11 cellular contexts compared by ENCODE assay signal in the genomic region with DNA sequence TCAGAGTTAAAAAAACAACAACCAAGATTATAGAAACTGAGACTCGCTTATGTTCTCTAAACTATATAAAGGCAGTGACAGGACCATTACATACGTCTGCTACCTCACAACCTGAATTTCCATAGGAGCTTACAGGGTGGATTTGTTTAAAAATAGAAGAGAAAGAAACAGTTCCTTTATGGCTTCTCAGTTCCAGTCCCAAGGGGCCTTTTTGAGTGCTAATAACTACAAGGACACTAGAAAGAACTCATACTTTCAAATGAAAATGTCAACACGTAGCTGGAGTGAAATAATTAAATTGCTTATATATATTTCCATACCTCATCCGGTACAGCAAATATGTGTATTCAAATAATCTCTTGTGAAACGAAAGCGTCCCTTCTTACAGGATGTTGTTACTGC.
DNase-seq lines count a peak whose midpoint lies in the region; ATAC-seq lines count a peak whose summit lies in the region.
"Had no signal": no experiment of that assay in that cellular context is flagged by ENCODE, and none has a peak within 500 bp of the region (broad histone marks: within the 10 kb centered on the region; RNA-seq: fewer than 3 reads in every experiment).

No MANE protein-coding gene starts in this region.

- peaks cover 0 to 7% (median 0%) of the 10 kb centered on the region in 5 donors for H3K4me1 ChIP-seq in subcutaneous abdominal adipose tissue (ENCODE audit: control insufficient read depth in 5 of 5, insufficient read depth in 5 of 5, low read length in 5 of 5)

- ATAC-seq in GM19035 (IDR thresholded peaks at IDR 0.05; ENCODE audit: unreplicated experiment) (peak; percentile 74), GM21825 (IDR thresholded peaks at IDR 0.05; ENCODE audit: unreplicated experiment) (peak; percentile 62), HG03139 (IDR thresholded peaks at IDR 0.05; ENCODE audit: unreplicated experiment) (peak; percentile 49)

- peak overlapping the region in 3 of 5 donors; percentile 3 to 32 (median 14) for H3K4me3 ChIP-seq in subcutaneous abdominal adipose tissue (ENCODE audit: low read depth in 1 of 5, low read length in 5 of 5)

- no peak for DNase-seq in Kasumi-1 (lab: John Stamatoyannopoulos, UW)
- no peak for DNase-seq in NCI-H1930 (lab: John Stamatoyannopoulos, UW)
- no peak for DNase-seq in iPS-NIHi11 (ENCODE audit: low spot score)
- DNase-seq: activated CD8-positive, alpha-beta memory T cell treated with anti-CD3 and anti-CD28 coated beads for 24 hours; amniotic stem cell; DMS53; retina had no signal

- no peak overlapping the region for H3K27ac ChIP-seq in subcutaneous abdominal adipose tissue (ENCODE audit: low read depth, low read length)

- no peak overlapping the region for H3K9ac ChIP-seq in subcutaneous abdominal adipose tissue (ENCODE audit: low read length in 5 of 5)

- peaks cover 0 to 2% (median 0%) of the 10 kb centered on the region in 5 donors for H3K36me3 ChIP-seq in subcutaneous abdominal adipose tissue (ENCODE audit: control insufficient read depth in 5 of 5, insufficient read depth in 5 of 5, low read length in 5 of 5)

- no peaks in the 10 kb centered on the region for H3K27me3 ChIP-seq in subcutaneous abdominal adipose tissue (ENCODE audit: control insufficient read depth in 5 of 5, insufficient read depth in 4 of 5, low read length in 5 of 5)

- H3K9me3 ChIP-seq in subcutaneous abdominal adipose tissue (ENCODE audit: control insufficient read depth in 5 of 5, low read length in 5 of 5) = no peaks in the 10 kb centered on the region
